ENCODE assay signal across 10 cellular contexts in the genomic region with DNA sequence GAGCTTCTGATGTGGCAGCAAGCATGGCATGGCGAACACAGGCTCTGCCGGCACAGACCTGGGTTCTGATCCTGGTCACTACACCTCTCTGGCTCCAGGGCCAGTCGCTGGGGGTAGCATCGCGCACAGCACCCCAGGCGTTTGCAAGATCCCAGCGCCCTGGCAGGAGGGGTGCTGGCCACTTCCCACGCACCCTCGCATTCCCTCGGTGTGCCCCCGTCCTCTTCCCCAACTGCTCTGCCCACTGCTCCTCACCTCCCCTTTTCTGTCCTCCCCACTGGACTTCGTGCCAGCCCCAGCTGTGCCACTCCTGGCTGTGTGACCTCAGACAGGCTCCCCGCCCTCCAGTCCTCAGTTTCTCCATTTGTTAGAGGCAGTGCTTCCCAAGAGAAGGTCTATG. TPM values are rescaled to one million over a fixed set of nuclear protein-coding genes. Genes with fewer than 3 reads are reported as not detected.
DNase-seq lines count a peak whose midpoint lies in the region; ATAC-seq, FAIRE-seq and TF ChIP-seq lines count a peak whose summit lies in the region.
"Had no signal": no experiment of that assay in that cellular context is flagged by ENCODE, and none has a peak within 500 bp of the region (broad histone marks: within the 10 kb centered on the region; RNA-seq: fewer than 3 reads in every experiment).

No MANE protein-coding gene starts in this region.

- peak overlapping the region; percentile 57 for H3K4me3 Mint-ChIP-seq in T-helper 2 cell treated with Interferon-gamma antibody and Interleukin-4, amounts not matched to agents 5 μg/mL and 100 μg/mL, for 36 hours
- H3K4me3 Mint-ChIP-seq in astrocyte (ENCODE audit: unreplicated experiment), result peak overlapping the region; percentile 97

- H3K9me3 Mint-ChIP-seq in T-helper 2 cell treated with Interferon-gamma antibody and Interleukin-4, amounts not matched to agents 5 μg/mL and 100 μg/mL, for 36 hours, result no peaks in the 10 kb centered on the region
- H3K9me3 Mint-ChIP-seq in astrocyte (ENCODE audit: unreplicated experiment), result no peaks in the 10 kb centered on the region

- peak overlapping the region; percentile 50 for H3K27ac Mint-ChIP-seq in T-helper 2 cell treated with Interferon-gamma antibody and Interleukin-4, amounts not matched to agents 5 μg/mL and 100 μg/mL, for 36 hours
- H3K27ac Mint-ChIP-seq in astrocyte (ENCODE audit: unreplicated experiment), result peak overlapping the region; percentile 95

- H3K79me2 ChIP-seq in astrocyte (ENCODE audit: insufficient read depth, low read length), result peaks cover 74% of the 10 kb centered on the region

- TF ChIP-seq CTCF in astrocyte (IDR thresholded peaks at IDR 0.05; ENCODE audit: insufficient read depth, low read depth, low read length) (no peak), lower lobe of right lung (IDR thresholded peaks at IDR 0.05) (no peak)

- intact Hi-C loops in lower lobe of right lung (cut with DNase I), result no loop called here

- H3K4me1 ChIP-seq in astrocyte (ENCODE audit: insufficient read depth, low read length), result peaks cover 35% of the 10 kb centered on the region
- H3K4me1 ChIP-seq in lower lobe of right lung, result peaks cover 35% of the 10 kb centered on the region

- no peak for DNase-seq in T-helper 2 cell treated with Interferon-gamma antibody and Interleukin-4, amounts not matched to agents 5 μg/mL and 100 μg/mL, for 36 hours (ENCODE audit: low spot score)
- no peak for DNase-seq in T-helper 2 cell
- no peak for DNase-seq in astrocyte (ENCODE audit: low read depth)
- no peak for DNase-seq in lower lobe of right lung
- DNase-seq in substantia nigra (lab: John Stamatoyannopoulos, UW), result peak in 32 of 49 donors; percentile 33 to 78 (median 56)
- no peak for DNase-seq in cerebellum (ENCODE audit: low spot score)
- no peak for DNase-seq in stimulated activated CD4-positive, alpha-beta T cell treated with anti-CD3 and anti-CD28 coated beads, Interleukin-1b, Interleukin-23, amount 100 ng/mL, for 48 hours

- ATAC-seq in lower lobe of right lung, result no peak
- ATAC-seq in GM18520 (IDR thresholded peaks at IDR 0.05; ENCODE audit: unreplicated experiment), result no peak
- ATAC-seq: A549 had no signal

- no peaks in the 10 kb centered on the region for H3K27me3 Mint-ChIP-seq in T-helper 2 cell treated with Interferon-gamma antibody and Interleukin-4, amounts not matched to agents 5 μg/mL and 100 μg/mL, for 36 hours (ENCODE audit: low read depth)
- no peaks in the 10 kb centered on the region for H3K27me3 Mint-ChIP-seq in astrocyte (ENCODE audit: low read depth, unreplicated experiment)

- H3K4me1 Mint-ChIP-seq in T-helper 2 cell treated with Interferon-gamma antibody and Interleukin-4, amounts not matched to agents 5 μg/mL and 100 μg/mL, for 36 hours (ENCODE audit: low read depth), result peaks cover 18% of the 10 kb centered on the region
- peaks cover 5% of the 10 kb centered on the region for H3K4me1 Mint-ChIP-seq in astrocyte (ENCODE audit: low read depth, unreplicated experiment)

- no peaks in the 10 kb centered on the region for H3K9me3 ChIP-seq in astrocyte (ENCODE audit: insufficient read depth, low read depth, low read length)
- no peaks in the 10 kb centered on the region for H3K9me3 ChIP-seq in lower lobe of right lung
- H3K9me3 ChIP-seq: A549 had no signal

- H3K36me3 Mint-ChIP-seq in T-helper 2 cell treated with Interferon-gamma antibody and Interleukin-4, amounts not matched to agents 5 μg/mL and 100 μg/mL, for 36 hours (ENCODE audit: low read depth), result peaks cover 3% of the 10 kb centered on the region
- peaks cover 8% of the 10 kb centered on the region for H3K36me3 Mint-ChIP-seq in astrocyte (ENCODE audit: low read depth, unreplicated experiment)

- peaks cover 5% of the 10 kb centered on the region for H3K36me3 ChIP-seq in astrocyte (ENCODE audit: insufficient read depth, low read length)
- peaks cover 26% of the 10 kb centered on the region for H3K36me3 ChIP-seq in lower lobe of right lung

- FAIRE-seq in astrocyte (lab: Jason Lieb, UNC), result no peak
- FAIRE-seq: A549 had no signal

- peak overlapping the region; percentile 77 for H2AFZ ChIP-seq in astrocyte (ENCODE audit: low read depth, low read length)

- peak overlapping the region; percentile 100 for H3K4me2 ChIP-seq in astrocyte (ENCODE audit: low read length)

- H3K27me3 ChIP-seq in astrocyte (ENCODE audit: insufficient read depth, low read length) (no peaks in the 10 kb centered on the region), lower lobe of right lung (ENCODE audit: low read depth) (no peaks in the 10 kb centered on the region)

- H3K27ac ChIP-seq in astrocyte (ENCODE audit: low read depth, low read length) (peak overlapping the region; percentile 88), lower lobe of right lung (peak overlapping the region; percentile 76), substantia nigra (ENCODE audit: low read depth, low read length, poor library complexity, severe bottlenecking) (peak overlapping the region; percentile 96)

- peaks cover 52% of the 10 kb centered on the region for H4K20me1 ChIP-seq in astrocyte (ENCODE audit: insufficient read depth, low read length)

- H3K4me3 ChIP-seq in astrocyte (ENCODE audit: insufficient read depth, low read depth, low read length), result peak overlapping the region; percentile 44
- H3K4me3 ChIP-seq in lower lobe of right lung, result peak overlapping the region; percentile 77
- H3K4me3 ChIP-seq: A549, lung had no signal

- H3K9ac ChIP-seq in astrocyte (ENCODE audit: low read length), result peak overlapping the region; percentile 97

RNA-seq across cellular contexts. Expression of a gene that starts 2.8 kb away (rescaled TPM):
- total RNA-seq in astrocyte (236 and 246 TPM in 2 replicates), lower lobe of right lung (83.5 TPM), cerebellum (84.7 TPM)

RNA-seq across cellular contexts. Expression of a gene that starts 35.6 kb away (rescaled TPM):
- total RNA-seq in astrocyte (11.1 and 12.4 TPM in 2 replicates), lower lobe of right lung (12.7 TPM), cerebellum (13.0 TPM)

RNA-seq across cellular contexts. Expression of a gene that starts 35.9 kb away (rescaled TPM):
- total RNA-seq in astrocyte, result 21.6 and 24.9 TPM in 2 replicates
- total RNA-seq in lower lobe of right lung, result 21.8 TPM
- 95.9 TPM for total RNA-seq in cerebellum

Comparison
In these comparisons a context has a peak if more than half of its experiments do, and no peak if none do; other contexts are left out.
1. DNase-seq: peak in substantia nigra (32 of 49); none in T-helper 2 cell treated with Interferon-gamma antibody and Interleukin-4, amounts not matched to agents 5 μg/mL and 100 μg/mL, for 36 hours (single experiment), T-helper 2 cell (0 of 5), astrocyte (single experiment), lower lobe of right lung (single experiment), cerebellum (single experiment) and stimulated activated CD4-positive, alpha-beta T cell treated with anti-CD3 and anti-CD28 coated beads, Interleukin-1b, Interleukin-23, amount 100 ng/mL, for 48 hours (single experiment).
2. Peak in every context shown above with its lines, with median percentiles within 50 percentile points of each other: H3K27ac ChIP-seq.